ENCODE assay signal across 8 cellular contexts in genomic region chr7:72540923-72541322, GRCh38.
"Had no signal": no experiment of that assay in that cellular context is flagged by ENCODE, and none has a peak within 500 bp of the region (broad histone marks: within the 10 kb centered on the region; RNA-seq: fewer than 3 reads in every experiment).

No MANE protein-coding gene starts in this region.

- ATAC-seq: GM12878 had no signal

- FAIRE-seq: G401.6, GM12878, GM12891, GM12892, GM18507, GM19239 had no signal

- DNase-seq: GDM1, GF-D8 had no signal

- H3K4me3 ChIP-seq: GM12878 had no signal
